11 cellular contexts compared by ENCODE assay signal in the genomic region with DNA sequence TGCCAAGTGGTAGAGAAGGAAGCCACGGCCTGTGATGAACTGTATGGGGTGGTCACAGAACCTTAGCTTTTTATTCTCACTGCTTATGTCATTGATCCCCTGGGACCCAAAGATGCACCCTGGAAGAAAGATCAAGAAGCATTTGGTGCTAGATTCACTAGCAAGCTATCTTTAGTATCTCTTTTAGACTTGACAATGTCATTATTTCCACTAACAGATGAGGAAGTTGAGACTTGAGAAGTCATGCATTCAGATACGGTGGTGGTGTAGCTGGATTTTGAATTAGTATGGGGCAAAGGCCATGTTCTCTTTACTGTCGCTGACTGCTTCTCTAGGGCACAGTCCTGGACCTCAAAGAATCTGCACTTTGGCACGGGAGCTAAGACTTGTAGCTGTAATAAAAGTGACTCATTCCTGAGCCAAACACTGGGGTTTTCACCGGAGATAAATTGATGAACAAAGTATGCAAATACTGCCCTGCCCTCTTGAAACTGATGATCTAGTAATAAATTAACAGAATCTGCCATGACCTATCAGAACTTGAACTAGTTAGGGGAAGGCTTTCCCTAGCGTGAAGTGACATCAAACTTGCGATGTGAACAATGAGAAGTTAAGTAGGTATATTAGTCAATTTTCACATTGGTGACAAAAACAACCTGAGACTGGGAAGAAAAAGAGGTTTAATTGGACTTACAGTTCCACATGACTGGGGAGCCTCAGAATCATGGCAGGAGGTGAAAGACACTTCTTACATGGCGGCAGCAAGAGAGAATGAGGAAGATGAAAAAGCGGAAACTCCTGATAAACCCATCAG. TPM values are rescaled to one million over a fixed set of nuclear protein-coding genes. Genes with fewer than 3 reads are reported as not detected.
DNase-seq lines count a peak whose midpoint lies in the region; ATAC-seq and TF ChIP-seq lines count a peak whose summit lies in the region.
"Had no signal": no experiment of that assay in that cellular context is flagged by ENCODE, and none has a peak within 500 bp of the region (broad histone marks: within the 10 kb centered on the region; RNA-seq: fewer than 3 reads in every experiment).

No MANE protein-coding gene starts in this region.

- POLR2A ChIA-PET in Caco-2 (lab: Charles Lee), result no interaction called here
- POLR2A ChIA-PET in T-cell (lab: Charles Lee), result no interaction called here

- no peak for TF ChIP-seq CTCF in Caco-2 (IDR thresholded peaks at IDR 0.05; ENCODE audit: insufficient read depth in 1 of 2, low read depth in 1 of 2, low read length in 1 of 2, severe bottlenecking in 1 of 2, unreplicated experiment in 1 of 2)

- H3K9me3 Mint-ChIP-seq in Caco-2 (ENCODE audit: unreplicated experiment) (peaks cover 14% of the 10 kb centered on the region), T-cell (peaks cover 3 to 7% (median 4%) of the 10 kb centered on the region in 3 donors)

- CTCF ChIA-PET in Caco-2 (lab: Charles Lee), result interaction anchor here (1.2 kb wide), 1 partner anchor 116 kb away, joined by 3 read pairs; no protein-coding TSS in a partner anchor
- CTCF ChIA-PET in T-cell (lab: Charles Lee), result no interaction called here

- intact Hi-C loops in Caco-2 (cut with micrococcal nuclease; ENCODE audit: unreplicated experiment), result no loop called here

- H3K27ac Mint-ChIP-seq in Caco-2 (ENCODE audit: unreplicated experiment), result peak overlapping the region; percentile 91
- H3K27ac Mint-ChIP-seq in T-cell, result no peak overlapping the region

- no TSS peak for BruUV-seq in Caco-2 (replicated peaks; lab: Mats Ljungman, UMichigan)

- ATAC-seq in GM19463 (IDR thresholded peaks at IDR 0.05; ENCODE audit: unreplicated experiment) (peak; percentile 91), HG03097 (IDR thresholded peaks at IDR 0.05; ENCODE audit: low FRiP score, unreplicated experiment) (peak; percentile 90), T-cell (replicated peaks in 1 of 4) (no peak)

- H3K4me1 ChIP-seq in Caco-2, result peaks cover 8% of the 10 kb centered on the region

- H3K4me1 Mint-ChIP-seq in Caco-2 (ENCODE audit: low read depth, unreplicated experiment) (peaks cover 9% of the 10 kb centered on the region), T-cell (peaks cover 0 to 2% (median 0%) of the 10 kb centered on the region in 3 donors)

- H3K36me3 ChIP-seq in Caco-2 (ENCODE audit: control insufficient read depth, insufficient read depth, low read length), result no peaks in the 10 kb centered on the region

- H3K4me3 ChIP-seq in Caco-2 (ENCODE audit: low read depth, low read length), result no peak overlapping the region

- H3K9me3 ChIP-seq in Caco-2, result no peaks in the 10 kb centered on the region

- H3K27me3 Mint-ChIP-seq in Caco-2 (ENCODE audit: insufficient read depth, unreplicated experiment) (no peaks in the 10 kb centered on the region), T-cell (peaks cover 22 to 26% of the 10 kb centered on the region in 2 donors)

- H3K36me3 Mint-ChIP-seq in Caco-2 (ENCODE audit: insufficient read depth, unreplicated experiment), result peaks cover 8% of the 10 kb centered on the region
- no peaks in the 10 kb centered on the region for H3K36me3 Mint-ChIP-seq in T-cell

- H3K4me3 Mint-ChIP-seq in Caco-2 (ENCODE audit: unreplicated experiment) (peak overlapping the region; percentile 63), T-cell (no peak overlapping the region)

- no peaks in the 10 kb centered on the region for H3K27me3 ChIP-seq in Caco-2 (replicated peaks; ENCODE audit: control insufficient read depth, insufficient read depth, low read length)

- DNase-seq in Caco-2 (peak; percentile 50 to 75), astrocyte of the hippocampus (ENCODE audit: low read depth, low spot score) (peak; percentile 7), T-cell (no peak), retina (no peak), DMS153 treated with DMSO at 0.1 percent for 48 hours (lab: John Stamatoyannopoulos, UW; ENCODE audit: unreplicated experiment) (no peak), SKM-1 (lab: John Stamatoyannopoulos, UW; ENCODE audit: unreplicated experiment) (no peak)
- DNase-seq: stimulated activated naive CD4-positive, alpha-beta T cell had no signal

RNA-seq across cellular contexts. Expression of a gene that starts 5.4 kb away (rescaled TPM):
- total RNA-seq in Caco-2 (2022) (3.1 and 3.5 TPM in 2 replicates), T-cell (under 1 TPM in 2 of 5 donors, not detected in 3; 0.07 to 0.15 TPM)
- total RNA-seq: HT1080, omental fat pad had no signal

Comparison
In these comparisons a context has a peak if more than half of its experiments do, and no peak if none do; other contexts are left out.
1. DNase-seq: peak in Caco-2 (2 of 2) and astrocyte of the hippocampus (single experiment); none in T-cell (0 of 34), retina (single experiment), DMS153 treated with DMSO at 0.1 percent for 48 hours (single experiment) and SKM-1 (single experiment).
2. ATAC-seq: peak in GM19463 (single experiment) and HG03097 (single experiment); none in T-cell (0 of 4).